1 cellular context compared by ENCODE assay signal in genomic region chr2:224127871-224128501, GRCh38.
TF ChIP-seq lines count a peak whose summit lies in the region.

No MANE protein-coding gene starts in this region.

TF ChIP-seq in HepG2, 621 proteins besides CTCF, POLR2A, EP300 and RAD21 (continued from another document):
- TF ChIP-seq ZNF660 (CRISPR knock-in tag; IDR thresholded peaks at IDR 0.05; ENCODE audit: borderline replicate concordance, low read depth): no peak
- no peak for TF ChIP-seq ZKSCAN8 (CRISPR knock-in tag; IDR thresholded peaks at IDR 0.05; ENCODE audit: borderline replicate concordance)
- no peak for TF ChIP-seq ZNF768 (CRISPR knock-in tag; IDR thresholded peaks at IDR 0.05)
- no peak for TF ChIP-seq ZNF775 (CRISPR knock-in tag; IDR thresholded peaks at IDR 0.05; ENCODE audit: borderline replicate concordance)
- no peak for TF ChIP-seq RBM22 (optimal IDR thresholded peaks at IDR 0.05; ENCODE audit: low read length)
- TF ChIP-seq ZBTB21 (CRISPR knock-in tag; IDR thresholded peaks at IDR 0.05): no peak
- TF ChIP-seq MAFF (IDR thresholded peaks at IDR 0.05; ENCODE audit: low read depth, low read length): 0 out of 2 replicates have a peak, but pooled peaks have one; percentile 23
